In the genomic region with DNA sequence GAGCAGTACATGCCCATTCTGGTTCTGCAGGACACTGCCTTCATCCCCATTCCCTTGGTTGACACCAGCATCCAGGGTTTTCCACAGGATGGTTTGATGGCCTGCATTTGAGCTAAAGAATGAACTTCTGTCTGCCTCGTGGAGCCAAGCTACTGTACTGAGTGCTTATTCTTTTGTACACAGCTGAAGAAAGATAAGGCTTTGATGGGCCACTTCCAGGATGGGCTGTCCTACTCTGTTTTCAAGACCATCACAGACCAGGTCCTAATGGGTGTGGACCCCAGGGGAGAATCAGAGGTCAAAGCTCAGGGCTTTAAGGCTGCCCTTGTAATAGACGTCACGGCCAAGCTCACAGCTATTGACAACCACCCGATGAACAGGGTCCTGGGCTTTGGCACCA, we compare ENCODE assay signal across 2 cellular contexts.
TF ChIP-seq lines count a peak whose summit lies in the region.

No MANE protein-coding gene starts in this region.

TF ChIP-seq in IMR-90, 13 proteins besides CTCF, POLR2A, EP300 and RAD21:
- TF ChIP-seq CEBPB (IDR thresholded peaks at IDR 0.05; ENCODE audit: low read depth, low read length) (no peak), MAZ (IDR thresholded peaks at IDR 0.05; ENCODE audit: borderline replicate concordance, low read depth, low read length) (no peak), SMC3 (IDR thresholded peaks at IDR 0.05; ENCODE audit: low read depth, low read length) (no peak), RFX5 (IDR thresholded peaks at IDR 0.05; ENCODE audit: low read depth, low read length) (no peak), CHD1 (IDR thresholded peaks at IDR 0.05; ENCODE audit: low read depth, low read length) (no peak), FOS (IDR thresholded peaks at IDR 0.05; ENCODE audit: low read depth, low read length) (no peak), MAFK (IDR thresholded peaks at IDR 0.05; ENCODE audit: low read depth, low read length) (no peak), BHLHE40 (IDR thresholded peaks at IDR 0.05; ENCODE audit: low read depth, low read length) (no peak), MXI1 (IDR thresholded peaks at IDR 0.05; ENCODE audit: borderline replicate concordance, low read depth, low read length) (no peak), RCOR1 (IDR thresholded peaks at IDR 0.05; ENCODE audit: insufficient replicate concordance, low read length) (no peak)
- TF ChIP-seq, protein P1, sequence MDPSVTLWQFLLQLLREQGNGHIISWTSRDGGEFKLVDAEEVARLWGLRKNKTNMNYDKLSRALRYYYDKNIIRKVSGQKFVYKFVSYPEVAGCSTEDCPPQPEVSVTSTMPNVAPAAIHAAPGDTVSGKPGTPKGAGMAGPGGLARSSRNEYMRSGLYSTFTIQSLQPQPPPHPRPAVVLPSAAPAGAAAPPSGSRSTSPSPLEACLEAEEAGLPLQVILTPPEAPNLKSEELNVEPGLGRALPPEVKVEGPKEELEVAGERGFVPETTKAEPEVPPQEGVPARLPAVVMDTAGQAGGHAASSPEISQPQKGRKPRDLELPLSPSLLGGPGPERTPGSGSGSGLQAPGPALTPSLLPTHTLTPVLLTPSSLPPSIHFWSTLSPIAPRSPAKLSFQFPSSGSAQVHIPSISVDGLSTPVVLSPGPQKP (IDR thresholded peaks at IDR 0.05; ENCODE audit: borderline replicate concordance, low read depth, low read length), result no peak

TF ChIP-seq in GM12878, 131 proteins besides CTCF, POLR2A, EP300 and RAD21:
- TF ChIP-seq SP1 (IDR thresholded peaks at IDR 0.05; ENCODE audit: low read depth, low read length) (no peak), CREB1 (IDR thresholded peaks at IDR 0.05; ENCODE audit: low read depth) (no peak), RFX5 (IDR thresholded peaks at IDR 0.05; ENCODE audit: low read depth, low read length) (no peak), CREM (IDR thresholded peaks at IDR 0.05; ENCODE audit: low read depth) (no peak), ZNF217 (IDR thresholded peaks at IDR 0.05) (no peak), RAD51 (IDR thresholded peaks at IDR 0.05) (no peak), MYB (IDR thresholded peaks at IDR 0.05; ENCODE audit: borderline replicate concordance, low read depth, low read length) (no peak), NR2C1 (IDR thresholded peaks at IDR 0.05) (no peak), HDAC6 (IDR thresholded peaks at IDR 0.05; ENCODE audit: unreplicated experiment) (no peak), NFIC (IDR thresholded peaks at IDR 0.05; ENCODE audit: low read depth, low read length) (no peak), SMC3 (IDR thresholded peaks at IDR 0.05; ENCODE audit: borderline replicate concordance, low read length) (no peak), JUNB (IDR thresholded peaks at IDR 0.05) (no peak), BHLHE40 (IDR thresholded peaks at IDR 0.05; ENCODE audit: borderline replicate concordance in 1 of 2, low read depth in 2 of 2, low read length in 1 of 2) (no peak), SUZ12 (IDR thresholded peaks at IDR 0.05; ENCODE audit: unreplicated experiment) (no peak), NBN (IDR thresholded peaks at IDR 0.05) (no peak), ZNF384 (IDR thresholded peaks at IDR 0.05; ENCODE audit: borderline replicate concordance, low read depth, low read length) (no peak), ZBED1 (IDR thresholded peaks at IDR 0.05; ENCODE audit: borderline replicate concordance) (no peak)
- TF ChIP-seq, protein P2, sequence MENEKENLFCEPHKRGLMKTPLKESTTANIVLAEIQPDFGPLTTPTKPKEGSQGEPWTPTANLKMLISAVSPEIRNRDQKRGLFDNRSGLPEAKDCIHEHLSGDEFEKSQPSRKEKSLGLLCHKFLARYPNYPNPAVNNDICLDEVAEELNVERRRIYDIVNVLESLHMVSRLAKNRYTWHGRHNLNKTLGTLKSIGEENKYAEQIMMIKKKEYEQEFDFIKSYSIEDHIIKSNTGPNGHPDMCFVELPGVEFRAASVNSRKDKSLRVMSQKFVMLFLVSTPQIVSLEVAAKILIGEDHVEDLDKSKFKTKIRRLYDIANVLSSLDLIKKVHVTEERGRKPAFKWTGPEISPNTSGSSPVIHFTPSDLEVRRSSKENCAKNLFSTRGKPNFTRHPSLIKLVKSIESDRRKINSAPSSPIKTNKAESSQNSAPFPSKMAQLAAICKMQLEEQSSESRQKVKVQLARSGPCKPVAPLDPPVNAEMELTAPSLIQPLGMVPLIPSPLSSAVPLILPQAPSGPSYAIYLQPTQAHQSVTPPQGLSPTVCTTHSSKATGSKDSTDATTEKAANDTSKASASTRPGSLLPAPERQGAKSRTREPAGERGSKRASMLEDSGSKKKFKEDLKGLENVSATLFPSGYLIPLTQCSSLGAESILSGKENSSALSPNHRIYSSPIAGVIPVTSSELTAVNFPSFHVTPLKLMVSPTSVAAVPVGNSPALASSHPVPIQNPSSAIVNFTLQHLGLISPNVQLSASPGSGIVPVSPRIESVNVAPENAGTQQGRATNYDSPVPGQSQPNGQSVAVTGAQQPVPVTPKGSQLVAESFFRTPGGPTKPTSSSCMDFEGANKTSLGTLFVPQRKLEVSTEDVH (IDR thresholded peaks at IDR 0.05; ENCODE audit: low read depth, partially characterized antibody), result no peak
- TF ChIP-seq, protein P3, sequence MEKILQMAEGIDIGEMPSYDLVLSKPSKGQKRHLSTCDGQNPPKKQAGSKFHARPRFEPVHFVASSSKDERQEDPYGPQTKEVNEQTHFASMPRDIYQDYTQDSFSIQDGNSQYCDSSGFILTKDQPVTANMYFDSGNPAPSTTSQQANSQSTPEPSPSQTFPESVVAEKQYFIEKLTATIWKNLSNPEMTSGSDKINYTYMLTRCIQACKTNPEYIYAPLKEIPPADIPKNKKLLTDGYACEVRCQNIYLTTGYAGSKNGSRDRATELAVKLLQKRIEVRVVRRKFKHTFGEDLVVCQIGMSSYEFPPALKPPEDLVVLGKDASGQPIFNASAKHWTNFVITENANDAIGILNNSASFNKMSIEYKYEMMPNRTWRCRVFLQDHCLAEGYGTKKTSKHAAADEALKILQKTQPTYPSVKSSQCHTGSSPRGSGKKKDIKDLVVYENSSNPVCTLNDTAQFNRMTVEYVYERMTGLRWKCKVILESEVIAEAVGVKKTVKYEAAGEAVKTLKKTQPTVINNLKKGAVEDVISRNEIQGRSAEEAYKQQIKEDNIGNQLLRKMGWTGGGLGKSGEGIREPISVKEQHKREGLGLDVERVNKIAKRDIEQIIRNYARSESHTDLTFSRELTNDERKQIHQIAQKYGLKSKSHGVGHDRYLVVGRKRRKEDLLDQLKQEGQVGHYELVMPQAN (conservative IDR thresholded peaks at IDR 0.05), result no peak
- TF ChIP-seq, protein P4, sequence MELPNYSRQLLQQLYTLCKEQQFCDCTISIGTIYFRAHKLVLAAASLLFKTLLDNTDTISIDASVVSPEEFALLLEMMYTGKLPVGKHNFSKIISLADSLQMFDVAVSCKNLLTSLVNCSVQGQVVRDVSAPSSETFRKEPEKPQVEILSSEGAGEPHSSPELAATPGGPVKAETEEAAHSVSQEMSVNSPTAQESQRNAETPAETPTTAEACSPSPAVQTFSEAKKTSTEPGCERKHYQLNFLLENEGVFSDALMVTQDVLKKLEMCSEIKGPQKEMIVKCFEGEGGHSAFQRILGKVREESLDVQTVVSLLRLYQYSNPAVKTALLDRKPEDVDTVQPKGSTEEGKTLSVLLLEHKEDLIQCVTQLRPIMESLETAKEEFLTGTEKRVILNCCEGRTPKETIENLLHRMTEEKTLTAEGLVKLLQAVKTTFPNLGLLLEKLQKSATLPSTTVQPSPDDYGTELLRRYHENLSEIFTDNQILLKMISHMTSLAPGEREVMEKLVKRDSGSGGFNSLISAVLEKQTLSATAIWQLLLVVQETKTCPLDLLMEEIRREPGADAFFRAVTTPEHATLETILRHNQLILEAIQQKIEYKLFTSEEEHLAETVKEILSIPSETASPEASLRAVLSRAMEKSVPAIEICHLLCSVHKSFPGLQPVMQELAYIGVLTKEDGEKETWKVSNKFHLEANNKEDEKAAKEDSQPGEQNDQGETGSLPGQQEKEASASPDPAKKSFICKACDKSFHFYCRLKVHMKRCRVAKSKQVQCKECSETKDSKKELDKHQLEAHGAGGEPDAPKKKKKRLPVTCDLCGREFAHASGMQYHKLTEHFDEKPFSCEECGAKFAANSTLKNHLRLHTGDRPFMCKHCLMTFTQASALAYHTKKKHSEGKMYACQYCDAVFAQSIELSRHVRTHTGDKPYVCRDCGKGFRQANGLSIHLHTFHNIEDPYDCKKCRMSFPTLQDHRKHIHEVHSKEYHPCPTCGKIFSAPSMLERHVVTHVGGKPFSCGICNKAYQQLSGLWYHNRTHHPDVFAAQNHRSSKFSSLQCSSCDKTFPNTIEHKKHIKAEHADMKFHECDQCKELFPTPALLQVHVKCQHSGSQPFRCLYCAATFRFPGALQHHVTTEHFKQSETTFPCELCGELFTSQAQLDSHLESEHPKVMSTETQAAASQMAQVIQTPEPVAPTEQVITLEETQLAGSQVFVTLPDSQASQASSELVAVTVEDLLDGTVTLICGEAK (IDR thresholded peaks at IDR 0.05; ENCODE audit: borderline replicate concordance), result no peak
